In genomic region chr11:94224078-94224477, GRCh38 we compare ENCODE assay signal across 25 cellular contexts.
"Had no signal": no experiment of that assay in that cellular context is flagged by ENCODE, and none has a peak within 500 bp of the region (broad histone marks: within the 10 kb centered on the region; RNA-seq: fewer than 3 reads in every experiment).

No MANE protein-coding gene starts in this region.

- H3K36me3 ChIP-seq: left lung, neural progenitor cell, right lobe of liver, stomach, suprapubic skin, tibial nerve had no signal

- H3K27me3 ChIP-seq: body of pancreas, hepatocyte, left lung, neural progenitor cell, right lobe of liver, stomach, suprapubic skin, tibial nerve had no signal

- H3K4me2 ChIP-seq: hepatocyte, neural progenitor cell had no signal

- H3K27me3 Mint-ChIP-seq: naive thymus-derived CD8-positive, alpha-beta T cell; stimulated activated memory B cell treated with anti-CD40 and anti-IgM and Interleukin-4, amounts not matched to agents 10 μg/mL and 1 μg/mL and 100 μg/mL, for 72 hours had no signal

- H3K4me3 ChIP-seq: body of pancreas, hepatocyte, left lung, lung, neural progenitor cell, right lobe of liver, stomach, suprapubic skin, tibial nerve had no signal

- H3K27ac ChIP-seq: body of pancreas, hepatocyte, left lung, neural progenitor cell, right lobe of liver, stomach, suprapubic skin, tibial nerve had no signal

- H3K36me3 Mint-ChIP-seq: activated naive CD8-positive, alpha-beta T cell treated with anti-CD3 and anti-CD28 coated beads, Interleukin-2, amount 10 ng/mL, durations not matched to agents 7 days and 5 days; immature natural killer cell; neural progenitor cell; stimulated activated memory B cell treated with anti-CD40 and anti-IgM and Interleukin-4, amounts not matched to agents 10 μg/mL and 1 μg/mL and 100 μg/mL, for 72 hours had no signal

- H3K4me3 Mint-ChIP-seq: activated CD4-positive, alpha-beta T cell treated with anti-CD3 and anti-CD28 coated beads for 36 hours; activated naive CD4-positive, alpha-beta T cell treated with anti-CD3 and anti-CD28 coated beads for 36 hours; activated naive CD8-positive, alpha-beta T cell treated with anti-CD3 and anti-CD28 coated beads, Interleukin-2, amount 10 ng/mL, durations not matched to agents 7 days and 5 days; activated T-cell treated with anti-CD3 and anti-CD28 coated beads, Interleukin-2, amount 50 U/mL, for 4 hours; immature natural killer cell; naive thymus-derived CD8-positive, alpha-beta T cell; neural progenitor cell; stimulated activated memory B cell treated with anti-CD40 and anti-IgM and Interleukin-4, amounts not matched to agents 10 μg/mL and 1 μg/mL and 100 μg/mL, for 72 hours; WTC11 had no signal

- ATAC-seq: activated CD4-positive, alpha-beta T cell treated with anti-CD3 and anti-CD28 coated beads for 36 hours; activated T-cell treated with anti-CD3 and anti-CD28 coated beads, Interleukin-2, amount 50 U/mL, for 4 hours; body of pancreas; left lung; naive thymus-derived CD8-positive, alpha-beta T cell; right lobe of liver; stimulated activated memory B cell treated with anti-CD40 and anti-IgM and Interleukin-4, amounts not matched to agents 10 μg/mL and 1 μg/mL and 100 μg/mL, for 72 hours; WTC11 had no signal

- H3K9ac ChIP-seq: neural progenitor cell had no signal

- H3K4me1 ChIP-seq: body of pancreas, left lung, neural progenitor cell, right lobe of liver, stomach, suprapubic skin had no signal

- H3K27ac Mint-ChIP-seq: activated CD4-positive, alpha-beta T cell treated with anti-CD3 and anti-CD28 coated beads for 36 hours; activated naive CD4-positive, alpha-beta T cell treated with anti-CD3 and anti-CD28 coated beads for 36 hours; activated naive CD8-positive, alpha-beta T cell treated with anti-CD3 and anti-CD28 coated beads, Interleukin-2, amount 10 ng/mL, durations not matched to agents 7 days and 5 days; immature natural killer cell; naive thymus-derived CD8-positive, alpha-beta T cell; neural progenitor cell; stimulated activated memory B cell treated with anti-CD40 and anti-IgM and Interleukin-4, amounts not matched to agents 10 μg/mL and 1 μg/mL and 100 μg/mL, for 72 hours; WTC11 had no signal

- H3K4me1 Mint-ChIP-seq: activated CD4-positive, alpha-beta T cell treated with anti-CD3 and anti-CD28 coated beads for 36 hours; activated naive CD8-positive, alpha-beta T cell treated with anti-CD3 and anti-CD28 coated beads, Interleukin-2, amount 10 ng/mL, durations not matched to agents 7 days and 5 days; immature natural killer cell; naive thymus-derived CD8-positive, alpha-beta T cell; neural progenitor cell; stimulated activated memory B cell treated with anti-CD40 and anti-IgM and Interleukin-4, amounts not matched to agents 10 μg/mL and 1 μg/mL and 100 μg/mL, for 72 hours; WTC11 had no signal

- DNase-seq: activated CD4-positive, alpha-beta T cell treated with anti-CD3 and anti-CD28 coated beads for 36 hours; activated CD4-positive, alpha-beta T cell treated with anti-CD3 and anti-CD28 coated beads, Interleukin-2, amount 50 U/mL, for 4 hours; activated CD8-positive, alpha-beta memory T cell treated with anti-CD3 and anti-CD28 coated beads, Interleukin-2, amount 50 U/mL, for 48 hours; activated naive CD4-positive, alpha-beta T cell treated with anti-CD3 and anti-CD28 coated beads for 36 hours; activated naive CD8-positive, alpha-beta T cell treated with anti-CD3 and anti-CD28 coated beads, Interleukin-2, amount 10 ng/mL, durations not matched to agents 7 days and 5 days; activated T-cell treated with anti-CD3 and anti-CD28 coated beads, Interleukin-2, amount 50 U/mL, for 4 hours; anterior cingulate cortex; body of pancreas; erythroblast; immature natural killer cell; left lung; naive thymus-derived CD8-positive, alpha-beta T cell; posterior cingulate gyrus; right lobe of liver; small intestine; stimulated activated CD4-positive, alpha-beta T cell treated with anti-CD3 and anti-CD28 coated beads, Interleukin-2, amount 100 ng/mL, for 24 hours; stomach; T-helper 9 cell had no signal

- H3K79me2 ChIP-seq: hepatocyte had no signal

- H3K9me3 ChIP-seq: right lobe of liver, suprapubic skin had no signal

- H2AFZ ChIP-seq: hepatocyte, neural progenitor cell had no signal
